In the genomic region with DNA sequence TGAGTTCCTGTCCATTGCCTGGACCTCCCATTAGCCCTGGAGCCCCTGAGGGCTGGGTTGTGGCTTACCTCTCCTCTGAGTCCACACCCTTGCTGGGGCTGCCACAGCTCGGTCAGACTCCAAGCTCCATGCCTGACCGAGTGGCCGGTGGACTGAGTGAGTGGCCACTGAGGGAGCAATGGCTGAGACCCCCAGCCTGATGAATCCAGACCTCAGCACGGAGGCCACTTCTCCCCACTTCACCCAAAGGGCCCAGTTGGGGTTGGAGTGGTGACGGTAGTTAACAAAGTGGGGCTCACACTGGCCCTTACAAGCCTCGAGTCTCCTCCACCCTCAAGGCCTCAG, we compare ENCODE assay signal across 30 cellular contexts. TPM values are rescaled to one million over a fixed set of nuclear protein-coding genes. Genes with fewer than 3 reads are reported as not detected.
DNase-seq lines count a peak whose midpoint lies in the region; ATAC-seq and TF ChIP-seq lines count a peak whose summit lies in the region.
"Had no signal": no experiment of that assay in that cellular context is flagged by ENCODE, and none has a peak within 500 bp of the region (broad histone marks: within the 10 kb centered on the region; RNA-seq: fewer than 3 reads in every experiment).

No MANE protein-coding gene starts in this region.

- no peak overlapping the region for H3K4me2 ChIP-seq in BLaER1
- no peak overlapping the region for H3K4me2 ChIP-seq in smooth muscle cell
- H3K4me2 ChIP-seq: A549, GM23338 had no signal

- H3K4me1 ChIP-seq in BLaER1: peaks cover 27% of the 10 kb centered on the region
- peaks cover 2 to 17% of the 10 kb centered on the region in 2 donors for H3K4me1 ChIP-seq in ascending aorta
- peaks cover 28% of the 10 kb centered on the region for H3K4me1 ChIP-seq in lower lobe of right lung
- no peaks in the 10 kb centered on the region for H3K4me1 ChIP-seq in smooth muscle cell (ENCODE audit: low read depth)
- H3K4me1 ChIP-seq: SJCRH30 had no signal

- TF ChIP-seq CTCF in ascending aorta (IDR thresholded peaks at IDR 0.05) (no peak), lower lobe of right lung (IDR thresholded peaks at IDR 0.05) (no peak), smooth muscle cell (IDR thresholded peaks at IDR 0.05; ENCODE audit: borderline replicate concordance, insufficient read depth, poor library complexity, severe bottlenecking) (no peak)

- H3K27me3 ChIP-seq in BLaER1: no peaks in the 10 kb centered on the region
- H3K27me3 ChIP-seq in ascending aorta: no peaks in the 10 kb centered on the region
- H3K27me3 ChIP-seq in lower lobe of right lung (ENCODE audit: low read depth): no peaks in the 10 kb centered on the region
- H3K27me3 ChIP-seq in smooth muscle cell (ENCODE audit: low read depth): no peaks in the 10 kb centered on the region
- H3K27me3 ChIP-seq: SJCRH30 had no signal

- H3K4me3 ChIP-seq in BLaER1: no peak overlapping the region
- no peak overlapping the region for H3K4me3 ChIP-seq in ascending aorta
- H3K4me3 ChIP-seq in lower lobe of right lung: no peak overlapping the region
- no peak overlapping the region for H3K4me3 ChIP-seq in smooth muscle cell
- H3K4me3 ChIP-seq: A549, GM12878, GM23338, SJCRH30 had no signal

- ATAC-seq in lower lobe of right lung (no peak), HG03378 (IDR thresholded peaks at IDR 0.05; ENCODE audit: unreplicated experiment) (no peak)
- ATAC-seq: CD8-positive, alpha-beta T cell; GM12878; GM23338; HCT116; SK-N-SH treated with all-trans-retinoic acid at 6 μM for 48 hours had no signal

- no peaks in the 10 kb centered on the region for H3K9me3 ChIP-seq in BLaER1
- H3K9me3 ChIP-seq in ascending aorta: no peaks in the 10 kb centered on the region
- no peaks in the 10 kb centered on the region for H3K9me3 ChIP-seq in lower lobe of right lung
- no peaks in the 10 kb centered on the region for H3K9me3 ChIP-seq in smooth muscle cell (replicated peaks; ENCODE audit: low read depth)
- H3K9me3 ChIP-seq: A549, SJCRH30 had no signal

- DNase-seq in ascending aorta (ENCODE audit: low spot score in 2 of 2) (no peak), lower lobe of right lung (no peak), smooth muscle cell (lab: John Stamatoyannopoulos, UW; ENCODE audit: unreplicated experiment) (no peak), NCI-H2227 treated with DMSO at 0.1 percent for 48 hours (lab: John Stamatoyannopoulos, UW) (no peak), 8988T (no peak)
- DNase-seq: AML-193; CD8-positive, alpha-beta T cell; DMS 273 treated with DMSO at 0.1 percent for 48 hours; DMS79; EL; GDM1; Karpas-422; NCI-H1092 treated with DMSO at 0.1 percent for 48 hours; NCI-H1436; NCI-H187; NCI-H2081 treated with DMSO at 0.1 percent for 48 hours; NCI-H2171 treated with DMSO at 0.1 percent for 48 hours; NCI-H446; NCI-H524 treated with DMSO at 0.1 percent for 48 hours; NCI-H774; SJCRH30 had no signal

- H3K9ac ChIP-seq in BLaER1: no peak overlapping the region
- no peak overlapping the region for H3K9ac ChIP-seq in smooth muscle cell (ENCODE audit: low read depth)

- WGBS in smooth muscle cell (ENCODE audit: low lambda C conversion rate): 88% methylated on average over 6 of the region's 6 CpGs

- intact Hi-C loops in ascending aorta (cut with DNase I) (no loop called here), lower lobe of right lung (cut with DNase I) (no loop called here)

- no peak overlapping the region for H2AFZ ChIP-seq in smooth muscle cell (ENCODE audit: low read depth)
- H2AFZ ChIP-seq: GM23338 had no signal

- peaks cover 38% of the 10 kb centered on the region for H3F3A ChIP-seq in smooth muscle cell (ENCODE audit: low read depth)

- H3K27ac ChIP-seq in BLaER1 (peak overlapping the region; percentile 35; the same call in 1 of the 2 replicates), ascending aorta (peak overlapping the region; percentile 25 to 43), lower lobe of right lung (peak overlapping the region; percentile 2), smooth muscle cell (ENCODE audit: low read depth) (peak overlapping the region; percentile 49)
- H3K27ac ChIP-seq: A549, C4-2B, SJCRH30 had no signal

- H3K36me3 ChIP-seq in BLaER1 (peaks cover 99% of the 10 kb centered on the region), ascending aorta (peaks cover 91 to 98% of the 10 kb centered on the region in 2 donors), lower lobe of right lung (peaks cover 74% of the 10 kb centered on the region), smooth muscle cell (ENCODE audit: low read depth) (no peaks in the 10 kb centered on the region)
- H3K36me3 ChIP-seq: SJCRH30 had no signal

- H3K79me2 ChIP-seq in smooth muscle cell (ENCODE audit: low read depth): peaks cover 7% of the 10 kb centered on the region

- H4K20me1 ChIP-seq in BLaER1 (no peaks in the 10 kb centered on the region), smooth muscle cell (ENCODE audit: low read depth) (peaks cover 11% of the 10 kb centered on the region)

RNA-seq across cellular contexts. Expression of gene PDGFRB, which starts 28.8 kb away (rescaled TPM):
- 341 TPM for total RNA-seq in ascending aorta
- 89.3 TPM for total RNA-seq in lower lobe of right lung
- 362 and 370 TPM in 2 replicates for total RNA-seq in smooth muscle cell
- polyA plus RNA-seq in smooth muscle cell: 390 and 522 TPM in 2 replicates

RNA-seq across cellular contexts. Expression of gene CDX1, which starts 39.7 kb away (rescaled TPM):
- total RNA-seq in ascending aorta (not detected), lower lobe of right lung (not detected), smooth muscle cell (1.4 and 3.9 TPM in 2 replicates)
- 5.0 and 8.5 TPM in 2 replicates for polyA plus RNA-seq in smooth muscle cell
- total RNA-seq: CD8-positive, alpha-beta T cell; GM12878; GM23338; SJCRH30 had no signal
- polyA plus RNA-seq: A549, GM12878, GM23338 had no signal

RNA-seq across cellular contexts. Expression of gene CSF1R, which starts 40.5 kb away (rescaled TPM):
- 70.9 TPM for total RNA-seq in ascending aorta
- total RNA-seq in lower lobe of right lung: 78.2 TPM
- total RNA-seq in smooth muscle cell: 3.9 and 6.2 TPM in 2 replicates
- 2.2 and 12.9 TPM in 2 replicates for polyA plus RNA-seq in smooth muscle cell
- total RNA-seq: GM23338, HT-29 had no signal

Comparison
In these comparisons a context has a peak if more than half of its experiments do, and no peak if none do; other contexts are left out.
1. RNA of gene CSF1R, which starts 40.5 kb away (total RNA-seq): 78.2 TPM in lower lobe of right lung (single experiment) and 70.9 TPM in ascending aorta (single experiment); 3.9 to 6.2 TPM in smooth muscle cell; every median in the first group is over 10 times any median in the second.
2. Peak in every context shown above with its lines, with median percentiles within 50 percentile points of each other: H3K27ac ChIP-seq.